In the genomic region with DNA sequence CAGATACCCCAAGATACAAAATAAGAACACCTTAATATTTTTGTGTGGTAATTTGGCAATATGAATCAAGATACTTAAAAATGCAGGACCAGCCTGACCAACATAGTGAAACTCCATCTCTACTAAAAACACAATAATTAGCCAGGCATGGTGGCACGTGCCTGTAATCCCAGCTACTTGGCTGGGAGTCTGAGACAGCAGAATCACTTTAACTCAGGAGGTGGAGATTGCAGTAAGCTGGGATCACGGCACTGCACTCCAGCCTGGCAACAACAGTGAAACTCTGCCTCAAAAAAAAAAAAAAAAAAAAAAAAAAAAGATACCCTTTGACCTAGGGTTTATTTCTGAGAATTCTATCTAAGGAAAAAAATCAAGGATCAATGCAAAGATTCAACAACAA, we compare ENCODE assay signal across 27 cellular contexts.
DNase-seq lines count a peak whose midpoint lies in the region; ATAC-seq, FAIRE-seq and TF ChIP-seq lines count a peak whose summit lies in the region.
"Had no signal": no experiment of that assay in that cellular context is flagged by ENCODE, and none has a peak within 500 bp of the region (broad histone marks: within the 10 kb centered on the region; RNA-seq: fewer than 3 reads in every experiment).

No MANE protein-coding gene starts in this region.

- H3F3A ChIP-seq in SK-N-SH (replicated peaks; ENCODE audit: insufficient read depth): no peaks in the 10 kb centered on the region

- 0 out of 2 replicates have a peak, but pooled peaks have one; percentile 6 for TF ChIP-seq RAD21 in SK-N-SH (IDR thresholded peaks at IDR 0.05; ENCODE audit: low read length)

- H2AFZ ChIP-seq in SK-N-SH (ENCODE audit: low read depth): no peak overlapping the region

- DNase-seq in SK-N-SH (no peak), frontal cortex (ENCODE audit: low spot score in 2 of 2) (no peak), thyroid gland (peak; percentile 55 to 64), HT-29 (ENCODE audit: low spot score) (no peak), NCI-H1048 (lab: John Stamatoyannopoulos, UW) (no peak)
- DNase-seq: 8988T; AML-193; C1 segment of cervical spinal cord; CD4-positive, alpha-beta memory T cell; CD4-positive, CD25-positive, alpha-beta regulatory T cell; CD8-positive, alpha-beta memory T cell; COR-L47; DMS 273 treated with DMSO at 0.1 percent for 48 hours; DMS153; DMS53; DMS79; DND-41; EL; GDM1 had no signal

- H3K9me2 ChIP-seq in SK-N-SH: no peaks in the 10 kb centered on the region

- no peak overlapping the region for H3K4me2 ChIP-seq in SK-N-SH

- ATAC-seq in SK-N-SH treated with all-trans-retinoic acid at 6 μM for 48 hours (no peak), GM18511 (IDR thresholded peaks at IDR 0.05; ENCODE audit: unreplicated experiment) (peak; percentile 7)
- no peak for ATAC-seq in activated CD4-positive, CD25-positive, alpha-beta regulatory T cell treated with anti-CD3 and anti-CD28 coated beads, Interleukin-2, amount 50 U/mL, for 24 hours

- H3K4me3 ChIP-seq in SK-N-SH (ENCODE audit: low read depth in 2 of 2, low read length in 1 of 2) (no peak overlapping the region), thyroid gland (replicated peaks in 1 of 3) (no peak overlapping the region)
- H3K4me3 ChIP-seq: BLaER1, GM12878 had no signal

- H3K9me3 ChIP-seq in SK-N-SH: no peaks in the 10 kb centered on the region
- H3K9me3 ChIP-seq in thyroid gland: no peaks in the 10 kb centered on the region
- H3K9me3 ChIP-seq: BLaER1 had no signal

- H3K9ac ChIP-seq in SK-N-SH: no peak overlapping the region
- H3K9ac ChIP-seq: BLaER1 had no signal

- H3K27me3 ChIP-seq in SK-N-SH (ENCODE audit: insufficient read depth) (no peaks in the 10 kb centered on the region), thyroid gland (no peaks in the 10 kb centered on the region)
- H3K27me3 ChIP-seq: BLaER1 had no signal

- intact Hi-C loops in thyroid gland (cut with DNase I): no loop called here

- TF ChIP-seq CTCF in SK-N-SH (IDR thresholded peaks at IDR 0.05): no peak
- no peak for TF ChIP-seq CTCF in thyroid gland (IDR thresholded peaks at IDR 0.05)

- 25% methylated on average over 2 of the region's 2 CpGs for WGBS in SK-N-SH (ENCODE audit: low lambda C conversion rate)
- 24 to 38% methylated on average over 2 of the region's 2 CpGs for WGBS in thyroid gland, 2 donors

- H3K79me2 ChIP-seq in SK-N-SH (ENCODE audit: insufficient read depth): no peaks in the 10 kb centered on the region

- H4K20me1 ChIP-seq in SK-N-SH (ENCODE audit: insufficient read depth): no peaks in the 10 kb centered on the region
- H4K20me1 ChIP-seq: BLaER1 had no signal

- TF ChIP-seq POLR2A in thyroid gland (IDR thresholded peaks at IDR 0.05): no peak

- H3K4me1 ChIP-seq in SK-N-SH (ENCODE audit: control insufficient read depth in 1 of 2, insufficient read depth in 2 of 2, low read depth in 1 of 2, low read length in 1 of 2) (peaks cover 0 to 18% of the 10 kb centered on the region in 2 experiments; a peak in 2 of 4 replicates), thyroid gland (peaks cover 0 to 2% of the 10 kb centered on the region in 2 donors)

- POLR2A ChIA-PET in SK-N-SH (lab: Yijun Ruan, JAX): interaction anchor here (0.9 kb wide), 1 partner anchor 451 kb away, joined by 3 read pairs; the partner anchor contains the start of gene SORCS1

- FAIRE-seq in frontal cortex (lab: Jason Lieb, UNC): peak; percentile 36
- FAIRE-seq: GM12878, GM12892, GM18507, GM19239 had no signal

- H3K36me3 ChIP-seq in SK-N-SH (replicated peaks in 1 of 2; ENCODE audit: control insufficient read depth in 1 of 2, insufficient read depth in 2 of 2, low read length in 1 of 2) (no peaks in the 10 kb centered on the region), thyroid gland (no peaks in the 10 kb centered on the region)
- H3K36me3 ChIP-seq: BLaER1 had no signal

- CTCF ChIA-PET in SK-N-SH (lab: Yijun Ruan, JAX): interaction anchor here (0.8 to 3.3 kb wide), 3 partner anchors 11 to 322 kb away, joined by 3 to 15 read pairs (median 3); no protein-coding TSS in a partner anchor

- H3K27ac ChIP-seq in SK-N-SH (ENCODE audit: low read depth in 2 of 2, low read length in 1 of 2) (peak overlapping the region in 1 of 2 experiments; percentile 99; a peak in 2 of 4 replicates), thyroid gland (no peak overlapping the region)

- no peak for TF ChIP-seq EP300 in SK-N-SH (IDR thresholded peaks at IDR 0.05; ENCODE audit: borderline replicate concordance in 1 of 2, low read depth in 1 of 2, low read length in 1 of 2)

TF ChIP-seq in SK-N-SH, 30 proteins besides CTCF, POLR2A, EP300 and RAD21 (continues in another document):
- TF ChIP-seq, protein P1, sequence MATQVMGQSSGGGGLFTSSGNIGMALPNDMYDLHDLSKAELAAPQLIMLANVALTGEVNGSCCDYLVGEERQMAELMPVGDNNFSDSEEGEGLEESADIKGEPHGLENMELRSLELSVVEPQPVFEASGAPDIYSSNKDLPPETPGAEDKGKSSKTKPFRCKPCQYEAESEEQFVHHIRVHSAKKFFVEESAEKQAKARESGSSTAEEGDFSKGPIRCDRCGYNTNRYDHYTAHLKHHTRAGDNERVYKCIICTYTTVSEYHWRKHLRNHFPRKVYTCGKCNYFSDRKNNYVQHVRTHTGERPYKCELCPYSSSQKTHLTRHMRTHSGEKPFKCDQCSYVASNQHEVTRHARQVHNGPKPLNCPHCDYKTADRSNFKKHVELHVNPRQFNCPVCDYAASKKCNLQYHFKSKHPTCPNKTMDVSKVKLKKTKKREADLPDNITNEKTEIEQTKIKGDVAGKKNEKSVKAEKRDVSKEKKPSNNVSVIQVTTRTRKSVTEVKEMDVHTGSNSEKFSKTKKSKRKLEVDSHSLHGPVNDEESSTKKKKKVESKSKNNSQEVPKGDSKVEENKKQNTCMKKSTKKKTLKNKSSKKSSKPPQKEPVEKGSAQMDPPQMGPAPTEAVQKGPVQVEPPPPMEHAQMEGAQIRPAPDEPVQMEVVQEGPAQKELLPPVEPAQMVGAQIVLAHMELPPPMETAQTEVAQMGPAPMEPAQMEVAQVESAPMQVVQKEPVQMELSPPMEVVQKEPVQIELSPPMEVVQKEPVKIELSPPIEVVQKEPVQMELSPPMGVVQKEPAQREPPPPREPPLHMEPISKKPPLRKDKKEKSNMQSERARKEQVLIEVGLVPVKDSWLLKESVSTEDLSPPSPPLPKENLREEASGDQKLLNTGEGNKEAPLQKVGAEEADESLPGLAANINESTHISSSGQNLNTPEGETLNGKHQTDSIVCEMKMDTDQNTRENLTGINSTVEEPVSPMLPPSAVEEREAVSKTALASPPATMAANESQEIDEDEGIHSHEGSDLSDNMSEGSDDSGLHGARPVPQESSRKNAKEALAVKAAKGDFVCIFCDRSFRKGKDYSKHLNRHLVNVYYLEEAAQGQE (IDR thresholded peaks at IDR 0.05; ENCODE audit: low read depth, low read length): no peak
- TF ChIP-seq TCF12 (IDR thresholded peaks at IDR 0.05) (no peak), SMC3 (IDR thresholded peaks at IDR 0.05; ENCODE audit: low read depth, low read length) (no peak), RXRA (IDR thresholded peaks at IDR 0.05; ENCODE audit: borderline replicate concordance, low read depth) (no peak), MEF2A (IDR thresholded peaks at IDR 0.05; ENCODE audit: borderline replicate concordance, low read depth) (no peak), EZH2phosphoT487 (IDR thresholded peaks at IDR 0.05; ENCODE audit: borderline replicate concordance, low read depth) (no peak), FOXM1 (IDR thresholded peaks at IDR 0.05; ENCODE audit: low read depth) (no peak)

TF ChIP-seq in SK-N-SH treated with all-trans-retinoic acid at 6 μM for 48 hours, 23 proteins besides CTCF, POLR2A, EP300 and RAD21:
- no peak for TF ChIP-seq BACH2 (CRISPR knock-in tag; IDR thresholded peaks at IDR 0.05; ENCODE audit: borderline replicate concordance)
- TF ChIP-seq CREB5 (CRISPR knock-in tag; IDR thresholded peaks at IDR 0.05; ENCODE audit: low read depth): no peak
- no peak for TF ChIP-seq CSRNP3 (CRISPR knock-in tag; IDR thresholded peaks at IDR 0.05)
- no peak for TF ChIP-seq SNAI2 (CRISPR knock-in tag; IDR thresholded peaks at IDR 0.05)
- TF ChIP-seq PATZ1 (CRISPR knock-in tag; IDR thresholded peaks at IDR 0.05; ENCODE audit: borderline replicate concordance): no peak

Comparison
In these comparisons a context has a peak if more than half of its experiments do, and no peak if none do; other contexts are left out.
1. DNase-seq: peak in thyroid gland (2 of 2); none in SK-N-SH (single experiment), frontal cortex (0 of 2), HT-29 (single experiment) and NCI-H1048 (single experiment).